ENCODE assay signal across 1 cellular context in genomic region chr5:55691265-55692105, GRCh38.
TF ChIP-seq lines count a peak whose summit lies in the region.

No MANE protein-coding gene starts in this region.

TF ChIP-seq in GM23338, 12 proteins besides CTCF, POLR2A, EP300 and RAD21 (continued from another document):
- no peak for TF ChIP-seq ETS1 (IDR thresholded peaks at IDR 0.05)
- TF ChIP-seq EZH2phosphoT487 (IDR thresholded peaks at IDR 0.05; ENCODE audit: unreplicated experiment): no peak
- TF ChIP-seq, protein P1, sequence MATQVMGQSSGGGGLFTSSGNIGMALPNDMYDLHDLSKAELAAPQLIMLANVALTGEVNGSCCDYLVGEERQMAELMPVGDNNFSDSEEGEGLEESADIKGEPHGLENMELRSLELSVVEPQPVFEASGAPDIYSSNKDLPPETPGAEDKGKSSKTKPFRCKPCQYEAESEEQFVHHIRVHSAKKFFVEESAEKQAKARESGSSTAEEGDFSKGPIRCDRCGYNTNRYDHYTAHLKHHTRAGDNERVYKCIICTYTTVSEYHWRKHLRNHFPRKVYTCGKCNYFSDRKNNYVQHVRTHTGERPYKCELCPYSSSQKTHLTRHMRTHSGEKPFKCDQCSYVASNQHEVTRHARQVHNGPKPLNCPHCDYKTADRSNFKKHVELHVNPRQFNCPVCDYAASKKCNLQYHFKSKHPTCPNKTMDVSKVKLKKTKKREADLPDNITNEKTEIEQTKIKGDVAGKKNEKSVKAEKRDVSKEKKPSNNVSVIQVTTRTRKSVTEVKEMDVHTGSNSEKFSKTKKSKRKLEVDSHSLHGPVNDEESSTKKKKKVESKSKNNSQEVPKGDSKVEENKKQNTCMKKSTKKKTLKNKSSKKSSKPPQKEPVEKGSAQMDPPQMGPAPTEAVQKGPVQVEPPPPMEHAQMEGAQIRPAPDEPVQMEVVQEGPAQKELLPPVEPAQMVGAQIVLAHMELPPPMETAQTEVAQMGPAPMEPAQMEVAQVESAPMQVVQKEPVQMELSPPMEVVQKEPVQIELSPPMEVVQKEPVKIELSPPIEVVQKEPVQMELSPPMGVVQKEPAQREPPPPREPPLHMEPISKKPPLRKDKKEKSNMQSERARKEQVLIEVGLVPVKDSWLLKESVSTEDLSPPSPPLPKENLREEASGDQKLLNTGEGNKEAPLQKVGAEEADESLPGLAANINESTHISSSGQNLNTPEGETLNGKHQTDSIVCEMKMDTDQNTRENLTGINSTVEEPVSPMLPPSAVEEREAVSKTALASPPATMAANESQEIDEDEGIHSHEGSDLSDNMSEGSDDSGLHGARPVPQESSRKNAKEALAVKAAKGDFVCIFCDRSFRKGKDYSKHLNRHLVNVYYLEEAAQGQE (IDR thresholded peaks at IDR 0.05; ENCODE audit: unreplicated experiment): no peak
- TF ChIP-seq EZH2 (IDR thresholded peaks at IDR 0.05; ENCODE audit: low read depth, unreplicated experiment): no peak
- no peak for TF ChIP-seq CREB1 (CRISPR knock-in tag; IDR thresholded peaks at IDR 0.05; ENCODE audit: low read depth)
